Comparison of ENCODE assay signal across 25 cellular contexts in genomic region chrX:15881498-15881897, GRCh38.
"Had no signal": no experiment of that assay in that cellular context is flagged by ENCODE, and none has a peak within 500 bp of the region (broad histone marks: within the 10 kb centered on the region; RNA-seq: fewer than 3 reads in every experiment).

No MANE protein-coding gene starts in this region.

- FAIRE-seq: colon, keratinocyte, pancreas had no signal

- ATAC-seq: gastroesophageal sphincter; left cardiac atrium; left ventricle myocardium superior; pancreas; right cardiac atrium; stimulated activated effector memory CD8-positive, alpha-beta T cell treated with anti-CD3 and anti-CD28 coated beads, Interleukin-12 subunit alpha, Interleukin-12 subunit beta, amount 100 ng/mL, for 72 hours; stimulated activated naive CD8-positive, alpha-beta T cell treated with anti-CD3 and anti-CD28 coated beads, Interleukin-15, amount 100 ng/mL, for 72 hours; upper lobe of right lung had no signal

- H3K4me3 Mint-ChIP-seq: dendritic cell treated with granulocyte-macrophage colony-stimulating factor and Interleukin-4, amounts not matched to agents 40 ng/mL and 50 ng/mL, for 4 days; immature natural killer cell; naive B cell; nephron; stimulated activated effector memory CD8-positive, alpha-beta T cell treated with anti-CD3 and anti-CD28 coated beads, Interleukin-12 subunit alpha, Interleukin-12 subunit beta, amount 100 ng/mL, for 72 hours; stimulated activated naive CD8-positive, alpha-beta T cell treated with anti-CD3 and anti-CD28 coated beads, Interleukin-15, amount 100 ng/mL, for 72 hours had no signal

- H3K4me1 Mint-ChIP-seq: nephron had no signal

- H3K27ac Mint-ChIP-seq: dendritic cell treated with granulocyte-macrophage colony-stimulating factor and Interleukin-4, amounts not matched to agents 40 ng/mL and 50 ng/mL, for 4 days; naive B cell; nephron; progenitor cell of endocrine pancreas; stimulated activated effector memory CD8-positive, alpha-beta T cell treated with anti-CD3 and anti-CD28 coated beads, Interleukin-12 subunit alpha, Interleukin-12 subunit beta, amount 100 ng/mL, for 72 hours; stimulated activated naive CD8-positive, alpha-beta T cell treated with anti-CD3 and anti-CD28 coated beads, Interleukin-15, amount 100 ng/mL, for 72 hours had no signal

- DNase-seq: esophagus squamous epithelium; foreskin fibroblast; glutamatergic neuron; immature natural killer cell; left cardiac atrium; left ventricle myocardium superior; mesenchymal stem cell; midbrain; naive B cell; occipital lobe; pancreas; right cardiac atrium; stimulated activated CD4-positive, alpha-beta T cell treated with anti-CD3 and anti-CD28 coated beads, Interleukin-4, amount 100 ng/mL, for 1 hour; stimulated activated CD8-positive, alpha-beta memory T cell treated with anti-CD3 and anti-CD28 coated beads, Interleukin-4, amount 100 ng/mL, for 48 hours; stimulated activated naive CD8-positive, alpha-beta T cell treated with anti-CD3 and anti-CD28 coated beads, Interleukin-15, amount 100 ng/mL, for 72 hours; testis; upper lobe of right lung had no signal

- H3K27me3 Mint-ChIP-seq: dendritic cell treated with granulocyte-macrophage colony-stimulating factor and Interleukin-4, amounts not matched to agents 40 ng/mL and 50 ng/mL, for 4 days; progenitor cell of endocrine pancreas; stimulated activated naive CD8-positive, alpha-beta T cell treated with anti-CD3 and anti-CD28 coated beads, Interleukin-15, amount 100 ng/mL, for 72 hours had no signal

- H3K9me3 ChIP-seq: esophagus squamous epithelium, gastroesophageal sphincter, pancreas, testis, tibial nerve, upper lobe of right lung had no signal

- H3K36me3 Mint-ChIP-seq: stimulated activated effector memory CD8-positive, alpha-beta T cell treated with anti-CD3 and anti-CD28 coated beads, Interleukin-12 subunit alpha, Interleukin-12 subunit beta, amount 100 ng/mL, for 72 hours had no signal
